Comparison of ENCODE assay signal across 11 cellular contexts in genomic region chr10:122114156-122114747, GRCh38.
DNase-seq lines count a peak whose midpoint lies in the region; ATAC-seq and TF ChIP-seq lines count a peak whose summit lies in the region.
"Had no signal": no experiment of that assay in that cellular context is flagged by ENCODE, and none has a peak within 500 bp of the region (broad histone marks: within the 10 kb centered on the region; RNA-seq: fewer than 3 reads in every experiment).

No MANE protein-coding gene starts in this region.

- no peak overlapping the region for H3K9ac ChIP-seq in parathyroid adenoma
- H3K9ac ChIP-seq: KMS-11 had no signal

- H3K27me3 ChIP-seq in heart left ventricle (peaks cover 0 to 16% (median 0%) of the 10 kb centered on the region in 9 donors), parathyroid adenoma (ENCODE audit: control insufficient read depth, insufficient read depth, low read length) (no peaks in the 10 kb centered on the region)
- H3K27me3 ChIP-seq in CD4-positive, alpha-beta T cell (ENCODE audit: control insufficient read depth, insufficient read depth, low read length), result peaks cover 27% of the 10 kb centered on the region

- H3K9me3 ChIP-seq in heart left ventricle, result no peaks in the 10 kb centered on the region
- no peaks in the 10 kb centered on the region for H3K9me3 ChIP-seq in parathyroid adenoma (ENCODE audit: control insufficient read depth, low read length)
- H3K9me3 ChIP-seq in CD4-positive, alpha-beta T cell (ENCODE audit: control insufficient read depth, low read length), result no peaks in the 10 kb centered on the region

- peak overlapping the region; percentile 9 for H3K4me3 Mint-ChIP-seq in activated T-helper 17 cell treated with anti-CD3 and anti-CD28 coated beads, Interleukin-2, amount 50 U/mL, for 72 hours
- no peak overlapping the region for H3K4me3 Mint-ChIP-seq in CD4-positive, alpha-beta T cell
- H3K4me3 Mint-ChIP-seq: activated naive CD4-positive, alpha-beta T cell treated with anti-CD3 and anti-CD28 coated beads, Interleukin-2, amount 50 U/mL, for 24 hours had no signal

- TF ChIP-seq POLR2A in heart left ventricle (IDR thresholded peaks at IDR 0.05), result no peak

- peak overlapping the region; percentile 63 for H3K4me2 ChIP-seq in parathyroid adenoma (ENCODE audit: low read length)
- H3K4me2 ChIP-seq: KMS-11 had no signal

- H2AFZ ChIP-seq in parathyroid adenoma, result peak overlapping the region; percentile 96

- intact Hi-C loops in heart left ventricle (cut with DNase I), result loop anchor here in 8 of 10 donors (2.0 to 10.0 kb wide), 6 partner anchors 25 to 187 kb away; partner anchors contain the start of genes ATE1 (in 2 of the 8) and NSMCE4A (in 1 of the 8)
- intact Hi-C loops in CD4-positive, alpha-beta T cell (cut with DNase I, micrococcal nuclease), result no loop called here

- H3K4me3 ChIP-seq in heart left ventricle, result peak overlapping the region; percentile 64 to 92 (median 81)
- peak overlapping the region; percentile 87 for H3K4me3 ChIP-seq in parathyroid adenoma (ENCODE audit: low read depth, low read length)

- H3K36me3 ChIP-seq in heart left ventricle, result peaks cover 0 to 11% (median 0%) of the 10 kb centered on the region in 9 donors
- no peaks in the 10 kb centered on the region for H3K36me3 ChIP-seq in parathyroid adenoma (ENCODE audit: control insufficient read depth, insufficient read depth, low read length)

- H3K9me3 Mint-ChIP-seq in activated T-helper 17 cell treated with anti-CD3 and anti-CD28 coated beads, Interleukin-2, amount 50 U/mL, for 72 hours, result no peaks in the 10 kb centered on the region
- no peaks in the 10 kb centered on the region for H3K9me3 Mint-ChIP-seq in CD4-positive, alpha-beta T cell
- H3K9me3 Mint-ChIP-seq: activated naive CD4-positive, alpha-beta T cell treated with anti-CD3 and anti-CD28 coated beads, Interleukin-2, amount 50 U/mL, for 24 hours had no signal

- H3K4me1 ChIP-seq in heart left ventricle (peaks cover 4 to 72% (median 51%) of the 10 kb centered on the region in 12 donors), parathyroid adenoma (peaks cover 5% of the 10 kb centered on the region)

- no peak for ATAC-seq in activated T-helper 17 cell treated with anti-CD3 and anti-CD28 coated beads, Interleukin-2, amount 50 U/mL, for 72 hours (replicated peaks)
- ATAC-seq in heart left ventricle (peak in 1 of 4 donors; percentile 25), GM19452 (IDR thresholded peaks at IDR 0.05; ENCODE audit: unreplicated experiment) (no peak)
- ATAC-seq in CD4-positive, alpha-beta T cell (ENCODE audit: poor library complexity), result no peak

- peaks cover 11% of the 10 kb centered on the region for H3K79me2 ChIP-seq in parathyroid adenoma

- TF ChIP-seq CTCF in C4-2B (conservative IDR thresholded peaks at IDR 0.05) (no peak), heart left ventricle (IDR thresholded peaks at IDR 0.05) (no peak), parathyroid adenoma (IDR thresholded peaks at IDR 0.05) (no peak)
- no peak for TF ChIP-seq CTCF in CD4-positive, alpha-beta T cell (IDR thresholded peaks at IDR 0.05)

- peak overlapping the region; percentile 93 for H3K27ac ChIP-seq in C4-2B
- peak overlapping the region; percentile 97 to 100 (median 99) for H3K27ac ChIP-seq in heart left ventricle
- H3K27ac ChIP-seq in parathyroid adenoma, result peak overlapping the region; percentile 89
- no peak overlapping the region for H3K27ac ChIP-seq in CD4-positive, alpha-beta T cell (ENCODE audit: low read depth, low read length)
- H3K27ac ChIP-seq: KMS-11 had no signal

- no peaks in the 10 kb centered on the region for H3K4me1 Mint-ChIP-seq in activated T-helper 17 cell treated with anti-CD3 and anti-CD28 coated beads, Interleukin-2, amount 50 U/mL, for 72 hours
- H3K4me1 Mint-ChIP-seq in CD4-positive, alpha-beta T cell (ENCODE audit: low read depth), result no peaks in the 10 kb centered on the region
- H3K4me1 Mint-ChIP-seq: activated naive CD4-positive, alpha-beta T cell treated with anti-CD3 and anti-CD28 coated beads, Interleukin-2, amount 50 U/mL, for 24 hours had no signal

- 18 to 23% (median 19%) methylated on average over 12 to 13 of the region's 13 CpGs for WGBS in heart left ventricle, 4 donors

- peaks cover 43% of the 10 kb centered on the region for H3K27me3 Mint-ChIP-seq in activated T-helper 17 cell treated with anti-CD3 and anti-CD28 coated beads, Interleukin-2, amount 50 U/mL, for 72 hours
- H3K27me3 Mint-ChIP-seq in CD4-positive, alpha-beta T cell, result peaks cover 75% of the 10 kb centered on the region

- no peaks in the 10 kb centered on the region for H3K36me3 Mint-ChIP-seq in activated T-helper 17 cell treated with anti-CD3 and anti-CD28 coated beads, Interleukin-2, amount 50 U/mL, for 72 hours (ENCODE audit: low read depth)
- no peaks in the 10 kb centered on the region for H3K36me3 Mint-ChIP-seq in CD4-positive, alpha-beta T cell (ENCODE audit: low read depth)
- H3K36me3 Mint-ChIP-seq: activated naive CD4-positive, alpha-beta T cell treated with anti-CD3 and anti-CD28 coated beads, Interleukin-2, amount 50 U/mL, for 24 hours had no signal

- H3K27ac Mint-ChIP-seq in activated T-helper 17 cell treated with anti-CD3 and anti-CD28 coated beads, Interleukin-2, amount 50 U/mL, for 72 hours, result no peak overlapping the region
- no peak overlapping the region for H3K27ac Mint-ChIP-seq in CD4-positive, alpha-beta T cell
- H3K27ac Mint-ChIP-seq: activated naive CD4-positive, alpha-beta T cell treated with anti-CD3 and anti-CD28 coated beads, Interleukin-2, amount 50 U/mL, for 24 hours had no signal

- POLR2A ChIA-PET in CD4-positive, alpha-beta T cell (lab: Charles Lee), result interaction anchor here (0.7 kb wide), 1 partner anchor 16 kb away, joined by 3 read pairs; no protein-coding TSS in a partner anchor

- CTCF ChIA-PET in CD4-positive, alpha-beta T cell (lab: Charles Lee), result no interaction called here

- peak in 4 of 5 donors; percentile 51 to 73 (median 66) for DNase-seq in heart left ventricle
- no peak for DNase-seq in CD4-positive, alpha-beta T cell
- no peak for DNase-seq in hypothalamus (lab: John Stamatoyannopoulos, UW)
- no peak for DNase-seq in SKM-1 treated with dmso at 0.1 percent for 144 hours (lab: John Stamatoyannopoulos, UW; ENCODE audit: unreplicated experiment)
- DNase-seq: DND-41 had no signal

Comparison
In these comparisons a context has a peak if more than half of its experiments do, and no peak if none do; other contexts are left out.
1. DNase-seq: peak in heart left ventricle (4 of 5); none in CD4-positive, alpha-beta T cell (0 of 10), hypothalamus (0 of 51) and SKM-1 treated with dmso at 0.1 percent for 144 hours (single experiment).
2. intact Hi-C loops: an anchor here in heart left ventricle (2.0 to 10.0 kb wide); none called in CD4-positive, alpha-beta T cell.